8 cellular contexts compared by ENCODE assay signal in the genomic region with DNA sequence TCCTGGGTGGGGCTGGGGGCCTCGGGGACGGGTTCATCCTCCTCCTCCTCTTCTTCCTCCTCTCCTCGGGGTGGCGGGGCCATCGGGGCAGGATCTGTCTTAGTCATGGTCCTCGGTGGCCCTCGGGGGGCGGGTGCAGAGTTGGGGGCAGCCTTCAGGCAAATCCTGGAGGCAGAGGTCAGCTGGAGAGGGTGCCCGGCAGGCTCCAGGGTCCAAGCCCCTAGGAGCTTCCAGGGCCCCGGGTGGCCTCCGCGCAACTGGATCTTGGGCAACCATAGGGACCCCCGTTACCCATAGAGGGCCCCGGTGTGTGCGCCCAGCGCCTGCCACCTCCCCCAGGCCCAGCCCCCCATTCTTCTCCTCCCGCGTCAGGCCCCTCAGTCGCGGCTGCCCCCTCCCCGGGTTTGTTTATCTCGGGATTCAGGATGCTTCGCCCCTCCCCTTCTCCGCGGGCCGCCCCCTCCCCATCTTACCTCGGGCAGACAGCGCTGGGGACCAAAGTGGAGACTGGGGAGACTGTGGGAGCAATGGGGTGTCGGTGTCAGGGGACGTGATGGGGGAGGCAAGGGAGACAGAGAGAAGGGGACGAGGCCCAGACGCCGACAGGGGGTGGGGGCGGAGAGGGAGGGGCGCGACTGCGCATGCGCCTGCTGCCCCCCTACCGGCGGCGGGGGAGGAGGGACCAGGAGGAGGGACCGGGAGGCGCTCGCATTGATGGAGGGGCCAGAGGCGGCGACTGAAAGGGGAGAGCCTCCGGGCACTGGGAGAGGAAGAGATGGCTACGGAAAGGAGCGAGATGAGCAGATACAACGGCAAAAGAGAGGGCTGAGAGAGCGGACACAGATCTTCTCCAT. TPM values are rescaled to one million over a fixed set of nuclear protein-coding genes. Genes with fewer than 3 reads are reported as not detected.
A peak's percentile ranks its signal among the peaks of the same experiment; 100 is the strongest.
DNase-seq lines count a peak whose midpoint lies in the region; ATAC-seq and TF ChIP-seq lines count a peak whose summit lies in the region.

A gene with protein sequence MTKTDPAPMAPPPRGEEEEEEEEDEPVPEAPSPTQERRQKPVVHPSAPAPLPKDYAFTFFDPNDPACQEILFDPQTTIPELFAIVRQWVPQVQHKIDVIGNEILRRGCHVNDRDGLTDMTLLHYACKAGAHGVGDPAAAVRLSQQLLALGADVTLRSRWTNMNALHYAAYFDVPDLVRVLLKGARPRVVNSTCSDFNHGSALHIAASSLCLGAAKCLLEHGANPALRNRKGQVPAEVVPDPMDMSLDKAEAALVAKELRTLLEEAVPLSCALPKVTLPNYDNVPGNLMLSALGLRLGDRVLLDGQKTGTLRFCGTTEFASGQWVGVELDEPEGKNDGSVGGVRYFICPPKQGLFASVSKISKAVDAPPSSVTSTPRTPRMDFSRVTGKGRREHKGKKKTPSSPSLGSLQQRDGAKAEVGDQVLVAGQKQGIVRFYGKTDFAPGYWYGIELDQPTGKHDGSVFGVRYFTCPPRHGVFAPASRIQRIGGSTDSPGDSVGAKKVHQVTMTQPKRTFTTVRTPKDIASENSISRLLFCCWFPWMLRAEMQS (minus strand): TSS at position 623 of the 854 bp plus-strand sequence. CDS start 516 bp downstream, at position 107.

- H3K27me3 Mint-ChIP-seq in activated naive CD8-positive, alpha-beta T cell treated with anti-CD3 and anti-CD28 coated beads, Interleukin-2, amount 50 U/mL, for 24 hours = no peaks in the 10 kb centered on the region

- H3K27me3 ChIP-seq in osteoblast (ENCODE audit: insufficient read depth, low read length) = no peaks in the 10 kb centered on the region

- peak within 1 kb of the TSS; percentile 21 for H3K4me3 Mint-ChIP-seq in activated naive CD8-positive, alpha-beta T cell treated with anti-CD3 and anti-CD28 coated beads, Interleukin-2, amount 50 U/mL, for 24 hours

- in situ Hi-C loops in G401 (cut with HindIII; ENCODE audit: low sequenced_read_pairs) = no loop called here

- H3K4me1 ChIP-seq in osteoblast (ENCODE audit: insufficient read depth, low read length) = peaks cover 8% of the 10 kb centered on the region

- intact Hi-C loops in cardiac septum (cut with DNase I) = no loop called here

- H3K9me3 Mint-ChIP-seq in activated naive CD8-positive, alpha-beta T cell treated with anti-CD3 and anti-CD28 coated beads, Interleukin-2, amount 50 U/mL, for 24 hours = no peaks in the 10 kb centered on the region

- no peak within 1 kb of the TSS for H3K27ac Mint-ChIP-seq in activated naive CD8-positive, alpha-beta T cell treated with anti-CD3 and anti-CD28 coated beads, Interleukin-2, amount 50 U/mL, for 24 hours

- DNase-seq in G401 (ENCODE audit: low spot score) = peak; percentile 88
- DNase-seq in NCI-H345 treated with DMSO at 0.1 percent for 48 hours (lab: John Stamatoyannopoulos, UW; ENCODE audit: unreplicated experiment) = peak; percentile 89
- DNase-seq in activated naive CD8-positive, alpha-beta T cell treated with anti-CD3 and anti-CD28 coated beads, Interleukin-2, amount 50 U/mL, for 24 hours = peak; percentile 46
- DNase-seq in cardiac septum (ENCODE audit: low spot score) = peak; percentile 87
- DNase-seq in osteoblast (ENCODE audit: insufficient read length, low spot score, missing footprints) = peak; percentile 99
- DNase-seq in ureter (ENCODE audit: low spot score) = peak; percentile 73
- DNase-seq in HUDEP-2 (lab: John Stamatoyannopoulos, UW; ENCODE audit: unreplicated experiment in 76 of 76) = no peak

- TF ChIP-seq CTCF in osteoblast (IDR thresholded peaks at IDR 0.05; ENCODE audit: extremely low read depth, low read depth, low read length) = no peak

- H4K20me1 ChIP-seq in osteoblast (ENCODE audit: insufficient read depth, low read length) = peaks cover 3% of the 10 kb centered on the region

- H3K27ac ChIP-seq in osteoblast (ENCODE audit: low read depth, low read length) = no peak within 1 kb of the TSS

- H3K36me3 ChIP-seq in osteoblast (ENCODE audit: insufficient read depth, low read length) = peaks cover 5% of the 10 kb centered on the region

- peaks cover 22% of the 10 kb centered on the region for H3K36me3 Mint-ChIP-seq in activated naive CD8-positive, alpha-beta T cell treated with anti-CD3 and anti-CD28 coated beads, Interleukin-2, amount 50 U/mL, for 24 hours (ENCODE audit: low read depth)

- no peak for ATAC-seq in activated naive CD8-positive, alpha-beta T cell treated with anti-CD3 and anti-CD28 coated beads, Interleukin-2, amount 50 U/mL, for 24 hours
- no peak for ATAC-seq in GM19452 (IDR thresholded peaks at IDR 0.05; ENCODE audit: unreplicated experiment)

- H3K79me2 ChIP-seq in osteoblast (ENCODE audit: insufficient read depth, low read length) = peaks cover 2% of the 10 kb centered on the region

- H3K4me3 ChIP-seq in osteoblast (ENCODE audit: insufficient read depth, low read length) = peak within 1 kb of the TSS; percentile 97

- H3K4me2 ChIP-seq in osteoblast (ENCODE audit: insufficient read depth, low read length) = peak within 1 kb of the TSS; percentile 79

- H3K9me3 ChIP-seq in osteoblast (ENCODE audit: low read depth, low read length) = no peaks in the 10 kb centered on the region

- peaks cover 15% of the 10 kb centered on the region for H3K4me1 Mint-ChIP-seq in activated naive CD8-positive, alpha-beta T cell treated with anti-CD3 and anti-CD28 coated beads, Interleukin-2, amount 50 U/mL, for 24 hours

- H2AFZ ChIP-seq in osteoblast (ENCODE audit: low read length) = peak within 1 kb of the TSS; percentile 77

RNA-seq across cellular contexts. Expression of the gene that starts here (rescaled TPM):
- 0.37 TPM in 1 of 2 replicates, not detected in the other for total RNA-seq in G401 (2014; rRNA removed; shearing (Covaris generic))
- total RNA-seq in cardiac septum (7.1 TPM), osteoblast (13.4 and 21.2 TPM in 2 replicates), ureter (14.9 TPM)

Comparison
In these comparisons a context has a peak if more than half of its experiments do, and no peak if none do; other contexts are left out.
1. Peak in DNase-seq in G401; RNA of the gene not detected or under 1 TPM.
2. DNase-seq: peak in NCI-H345 treated with DMSO at 0.1 percent for 48 hours (single experiment), activated naive CD8-positive, alpha-beta T cell treated with anti-CD3 and anti-CD28 coated beads, Interleukin-2, amount 50 U/mL, for 24 hours (single experiment), cardiac septum (single experiment), osteoblast (single experiment) and ureter (single experiment); none in HUDEP-2 (0 of 76).